8 cellular contexts compared by ENCODE assay signal in genomic region chr4:143186634-143187033, GRCh38. TPM values are rescaled to one million over a fixed set of nuclear protein-coding genes. Genes with fewer than 3 reads are reported as not detected.
DNase-seq lines count a peak whose midpoint lies in the region; ATAC-seq and TF ChIP-seq lines count a peak whose summit lies in the region.

No MANE protein-coding gene starts in this region.

- peaks cover 63% of the 10 kb centered on the region for H4K20me1 ChIP-seq in Loucy (ENCODE audit: insufficient read depth, low read length, poor library complexity, severe bottlenecking)

- intact Hi-C loops in naive thymus-derived CD4-positive, alpha-beta T cell (cut with micrococcal nuclease): loop anchor here (5.0 to 10.0 kb wide), 10 partner anchors 168 to 1991 kb away; partner anchors contain the start of genes ABCE1 (in 1 of the 2), ANAPC10 (in 1 of the 2) and INPP4B (in 1 of the 2)
- intact Hi-C loops in posterior cingulate gyrus (cut with DNase I): loop anchor here (10.0 kb wide), 1 partner anchor 328 kb away; the partner anchor contains the start of gene SMARCA5

- peak overlapping the region; percentile 74 for H3K4me2 ChIP-seq in Loucy (ENCODE audit: low read depth, low read length, poor library complexity, severe bottlenecking)

- peaks cover 55 to 86% (median 77%) of the 10 kb centered on the region in 7 donors for H3K4me1 Mint-ChIP-seq in naive thymus-derived CD4-positive, alpha-beta T cell

- peaks cover 68% of the 10 kb centered on the region for H3K4me1 ChIP-seq in Loucy (ENCODE audit: insufficient read depth, low read length, poor library complexity, severe bottlenecking)
- peaks cover 29 to 30% of the 10 kb centered on the region in 2 donors for H3K4me1 ChIP-seq in naive thymus-derived CD4-positive, alpha-beta T cell (ENCODE audit: control insufficient read depth in 2 of 2, insufficient read depth in 2 of 2, low read length in 2 of 2)

- no peaks in the 10 kb centered on the region for H3K9me2 ChIP-seq in Loucy (replicated peaks; ENCODE audit: low read depth, low read length)

- H3K4me3 ChIP-seq in BJ (ENCODE audit: low read depth, low read length) (peak overlapping the region; percentile 96), Loucy (ENCODE audit: low read length, poor library complexity, severe bottlenecking) (peak overlapping the region; percentile 83), choroid plexus epithelial cell (ENCODE audit: low read depth, low read length) (peak overlapping the region; percentile 84)
- H3K4me3 ChIP-seq in naive thymus-derived CD4-positive, alpha-beta T cell (ENCODE audit: low read length): peak overlapping the region; percentile 78

- ATAC-seq in naive thymus-derived CD4-positive, alpha-beta T cell: no peak
- ATAC-seq in HG03039 (IDR thresholded peaks at IDR 0.05; ENCODE audit: unreplicated experiment) (no peak), HG03442 (IDR thresholded peaks at IDR 0.05; ENCODE audit: unreplicated experiment) (no peak)

- CTCF ChIA-PET in BJ (lab: Yijun Ruan, JAX): no interaction called here
- CTCF ChIA-PET in naive thymus-derived CD4-positive, alpha-beta T cell (lab: Charles Lee): interaction anchor here (0.6 kb wide), 1 partner anchor 880 kb away, joined by 3 read pairs; no protein-coding TSS in a partner anchor

- H3K79me2 ChIP-seq in Loucy (ENCODE audit: insufficient read depth, low read length): peaks cover 86% of the 10 kb centered on the region

- H3K27ac Mint-ChIP-seq in naive thymus-derived CD4-positive, alpha-beta T cell: peak overlapping the region; percentile 92 to 99 (median 95)

- peaks cover 6 to 36% (median 26%) of the 10 kb centered on the region in 5 donors for H3K36me3 Mint-ChIP-seq in naive thymus-derived CD4-positive, alpha-beta T cell

- H3K9me3 Mint-ChIP-seq in naive thymus-derived CD4-positive, alpha-beta T cell: no peaks in the 10 kb centered on the region

- H3K4me3 Mint-ChIP-seq in naive thymus-derived CD4-positive, alpha-beta T cell: peak overlapping the region; percentile 78 to 99 (median 94)

- no peaks in the 10 kb centered on the region for H3K27me3 Mint-ChIP-seq in naive thymus-derived CD4-positive, alpha-beta T cell

- H3K27me3 ChIP-seq in BJ (ENCODE audit: control insufficient read depth, insufficient read depth, low read length) (no peaks in the 10 kb centered on the region), Loucy (ENCODE audit: insufficient read depth, low read length, poor library complexity, severe bottlenecking) (no peaks in the 10 kb centered on the region)
- no peaks in the 10 kb centered on the region for H3K27me3 ChIP-seq in naive thymus-derived CD4-positive, alpha-beta T cell (ENCODE audit: control insufficient read depth in 2 of 2, insufficient read depth in 2 of 2, low read length in 2 of 2)

- no peak for TF ChIP-seq CTCF in BJ (IDR thresholded peaks at IDR 0.05; ENCODE audit: insufficient read depth, low read depth, low read length)
- TF ChIP-seq CTCF in Loucy (conservative IDR thresholded peaks at IDR 0.05; ENCODE audit: low read length): no peak
- no peak for TF ChIP-seq CTCF in choroid plexus epithelial cell (conservative IDR thresholded peaks at IDR 0.05; ENCODE audit: low read depth, low read length)

- H3K9ac ChIP-seq in Loucy (ENCODE audit: low read depth, low read length, poor library complexity, severe bottlenecking): peak overlapping the region; percentile 84

- no peak overlapping the region for H2AFZ ChIP-seq in Loucy (ENCODE audit: low read length)

- H3K36me3 ChIP-seq in BJ (ENCODE audit: control insufficient read depth, insufficient read depth, low read length) (no peaks in the 10 kb centered on the region), Loucy (ENCODE audit: insufficient read depth, low read length) (peaks cover 10% of the 10 kb centered on the region)
- H3K36me3 ChIP-seq in naive thymus-derived CD4-positive, alpha-beta T cell (ENCODE audit: control insufficient read depth in 2 of 3, insufficient read depth in 3 of 3, low read length in 3 of 3): peaks cover 0 to 21% (median 6%) of the 10 kb centered on the region in 3 experiments

- DNase-seq in BJ (ENCODE audit: low read depth): no peak
- peak; percentile 21 for DNase-seq in choroid plexus epithelial cell (ENCODE audit: low read depth)
- peak in 6 of 9 donors; percentile 6 to 16 (median 12) for DNase-seq in naive thymus-derived CD4-positive, alpha-beta T cell
- DNase-seq in NK-92 treated with Interleukin-12 subunit alpha and Interleukin-12 subunit beta, amount 100 ng/mL, for 24 hours (lab: John Stamatoyannopoulos, UW): no peak
- no peak for DNase-seq in posterior cingulate gyrus

- H3K9me3 ChIP-seq in Loucy (ENCODE audit: insufficient read depth, low read depth, low read length): no peaks in the 10 kb centered on the region
- no peaks in the 10 kb centered on the region for H3K9me3 ChIP-seq in naive thymus-derived CD4-positive, alpha-beta T cell (ENCODE audit: control insufficient read depth in 2 of 3, low read length in 3 of 3)

- H3K27ac ChIP-seq in naive thymus-derived CD4-positive, alpha-beta T cell (ENCODE audit: low read depth, low read length): peak overlapping the region; percentile 96

- POLR2A ChIA-PET in BJ (lab: Charles Lee): no interaction called here
- POLR2A ChIA-PET in naive thymus-derived CD4-positive, alpha-beta T cell (lab: Charles Lee): no interaction called here

- no peaks in the 10 kb centered on the region for H3F3A ChIP-seq in Loucy (ENCODE audit: low read depth)

RNA-seq across cellular contexts. Expression of gene USP38, which starts 1.9 kb away (rescaled TPM):
- 10.8 and 14.2 TPM in 2 replicates for polyA plus RNA-seq in BJ (2011; rRNA removed)
- polyA minus RNA-seq in BJ (2011; rRNA and poly(A)+ RNA removed): 19.2 and 27.1 TPM in 2 replicates
- total RNA-seq in naive thymus-derived CD4-positive, alpha-beta T cell: 10 to 100 TPM; 22.4 to 28.8 (median 24.3) TPM
- polyA plus RNA-seq in naive thymus-derived CD4-positive, alpha-beta T cell: 10 to 100 TPM; 17.7 to 26.2 TPM

Comparison
In these comparisons a context has a peak if more than half of its experiments do, and no peak if none do; other contexts are left out.
1. DNase-seq: peak in choroid plexus epithelial cell (single experiment) and naive thymus-derived CD4-positive, alpha-beta T cell (6 of 9); none in BJ (single experiment), NK-92 treated with Interleukin-12 subunit alpha and Interleukin-12 subunit beta, amount 100 ng/mL, for 24 hours (single experiment) and posterior cingulate gyrus (0 of 10).
2. Peak in every context shown above with its lines, with median percentiles within 50 percentile points of each other: H3K4me3 ChIP-seq.